ENCODE assay signal across 20 cellular contexts in genomic region chr3:37491343-37491742, GRCh38. TPM values are rescaled to one million over a fixed set of nuclear protein-coding genes. Genes with fewer than 3 reads are reported as not detected.
A peak's percentile ranks its signal among the peaks of the same experiment; 100 is the strongest.
DNase-seq lines count a peak whose midpoint lies in the region; ATAC-seq and TF ChIP-seq lines count a peak whose summit lies in the region.
"Had no signal": no experiment of that assay in that cellular context is flagged by ENCODE, and none has a peak within 500 bp of the region (broad histone marks: within the 10 kb centered on the region; RNA-seq: fewer than 3 reads in every experiment).

No MANE protein-coding gene starts in this region.

- H3K27ac ChIP-seq in mesendoderm (ENCODE audit: low read depth, low read length) (no peak overlapping the region), A673 (ENCODE audit: low read depth, low read length, poor library complexity, severe bottlenecking) (no peak overlapping the region)
- H3K27ac ChIP-seq: PC-9 had no signal

- no peak overlapping the region for H3K4ac ChIP-seq in mesendoderm (ENCODE audit: low read depth, low read length)

- H3K56ac ChIP-seq in mesendoderm (ENCODE audit: low read length): no peak overlapping the region

- intact Hi-C loops in A673 (cut with micrococcal nuclease; ENCODE audit: unreplicated experiment): no loop called here

- H3K4me1 ChIP-seq in mesendoderm (ENCODE audit: control insufficient read depth, low read depth, low read length) (no peaks in the 10 kb centered on the region), A673 (ENCODE audit: insufficient read depth, low read length, poor library complexity, severe bottlenecking) (peaks cover 13% of the 10 kb centered on the region)

- peaks cover 44% of the 10 kb centered on the region for H3K4me1 Mint-ChIP-seq in endothelial cell (ENCODE audit: unreplicated experiment)

- H2BK15ac ChIP-seq in mesendoderm (replicated peaks; ENCODE audit: low read depth): no peak overlapping the region

- BruUV-seq in A673 (replicated peaks; lab: Mats Ljungman, UMichigan): no TSS peak

- CTCF ChIA-PET in A673 (lab: Charles Lee): interaction anchor here (0.6 kb wide), 1 partner anchor 56 kb away, joined by 3 read pairs; no protein-coding TSS in a partner anchor

- no peak overlapping the region for H3K9ac ChIP-seq in mesendoderm (ENCODE audit: low read length)
- H3K9ac ChIP-seq: SK-N-SH had no signal

- TF ChIP-seq CTCF in endothelial cell (IDR thresholded peaks at IDR 0.05; ENCODE audit: unreplicated experiment): no peak
- TF ChIP-seq CTCF in A673 (conservative IDR thresholded peaks at IDR 0.05; ENCODE audit: low read depth, low read length): no peak

- peak overlapping the region; percentile 61 for H3K27ac Mint-ChIP-seq in endothelial cell (ENCODE audit: unreplicated experiment)

- no peak overlapping the region for H3K23ac ChIP-seq in mesendoderm (ENCODE audit: low read length)

- no peak overlapping the region for H3K4me2 ChIP-seq in mesendoderm (ENCODE audit: low read length)
- H3K4me2 ChIP-seq: PC-9, SK-N-SH had no signal

- H3K27me3 Mint-ChIP-seq in endothelial cell (ENCODE audit: unreplicated experiment): peaks cover 1% of the 10 kb centered on the region

- H2BK5ac ChIP-seq in mesendoderm (ENCODE audit: low read length): no peak overlapping the region

- no peak overlapping the region for H4K5ac ChIP-seq in mesendoderm (ENCODE audit: low read length)

- H2BK120ac ChIP-seq in mesendoderm (ENCODE audit: low read depth, low read length): no peak overlapping the region

- no peaks in the 10 kb centered on the region for H3K79me1 ChIP-seq in mesendoderm (ENCODE audit: low read length)

- no peak overlapping the region for H2AK5ac ChIP-seq in mesendoderm (ENCODE audit: low read length)

- no peak overlapping the region for H3K18ac ChIP-seq in mesendoderm (ENCODE audit: low read length)

- ATAC-seq in SK-N-SH treated with all-trans-retinoic acid at 6 μM for 48 hours (no peak), HG02571 (IDR thresholded peaks at IDR 0.05; ENCODE audit: unreplicated experiment) (no peak)

- H3K9me3 Mint-ChIP-seq in endothelial cell (ENCODE audit: unreplicated experiment): no peaks in the 10 kb centered on the region

- H3K36me3 ChIP-seq in H7 (replicated peaks; ENCODE audit: control insufficient read depth, insufficient read depth, low read length): no peaks in the 10 kb centered on the region
- no peaks in the 10 kb centered on the region for H3K36me3 ChIP-seq in mesendoderm (ENCODE audit: control insufficient read depth, insufficient read depth, low read length)
- no peaks in the 10 kb centered on the region for H3K36me3 ChIP-seq in A673 (ENCODE audit: insufficient read depth, low read length, poor library complexity, severe bottlenecking)

- no CpG with 5 or more reads among the region's 2 CpGs for WGBS in mesendoderm (ENCODE audit: extremely low coverage, insufficient coverage, low lambda C conversion rate)

- no peaks in the 10 kb centered on the region for H3K27me3 ChIP-seq in H7 (ENCODE audit: control insufficient read depth, insufficient read depth, low read length)
- no peaks in the 10 kb centered on the region for H3K27me3 ChIP-seq in mesendoderm (ENCODE audit: insufficient read depth, low read length, poor library complexity)
- no peaks in the 10 kb centered on the region for H3K27me3 ChIP-seq in A673 (replicated peaks; ENCODE audit: insufficient read depth, low read depth, low read length, poor library complexity)

- no peak overlapping the region for H4K8ac ChIP-seq in mesendoderm (ENCODE audit: low read depth, low read length)

- H3K9me3 ChIP-seq in A673 (ENCODE audit: low read depth, low read length, poor library complexity, severe bottlenecking): no peaks in the 10 kb centered on the region
- H3K9me3 ChIP-seq: SK-N-SH had no signal

- POLR2A ChIA-PET in A673 (lab: Charles Lee; ENCODE audit: low non-redundant PET): no interaction called here

- peak; percentile 39 for DNase-seq in H7
- DNase-seq in NCI-H146 treated with DMSO at 0.1 percent for 48 hours (lab: John Stamatoyannopoulos, UW; ENCODE audit: unreplicated experiment): peak; percentile 8
- DNase-seq in endothelial cell (ENCODE audit: low spot score): no peak
- DNase-seq in mesendoderm: peak; percentile 26
- no peak for DNase-seq in activated CD4-positive, CD25-positive, alpha-beta regulatory T cell (lab: John Stamatoyannopoulos, UW)
- no peak for DNase-seq in A673 (ENCODE audit: low spot score)
- DNase-seq: C1 segment of cervical spinal cord, DMS153, EL, HCEC 1CT, IMR-90, MV-4-11, NCI-H1436 treated with DMSO at 0.1 percent for 48 hours, NCI-H345, NCI-H748 treated with DMSO at 0.1 percent for 48 hours, PC-9, SK-N-SH had no signal

- no peak overlapping the region for H3K4me3 ChIP-seq in H7 (ENCODE audit: insufficient read depth, low read depth, low read length)
- no peak overlapping the region for H3K4me3 ChIP-seq in mesendoderm (ENCODE audit: low read length)
- no peak overlapping the region for H3K4me3 ChIP-seq in A673 (ENCODE audit: low read depth, low read length, poor library complexity, severe bottlenecking)
- H3K4me3 ChIP-seq: PC-9 had no signal

- H3K4me3 Mint-ChIP-seq in endothelial cell (ENCODE audit: unreplicated experiment): peak overlapping the region; percentile 32

- H3K36me3 Mint-ChIP-seq in endothelial cell (ENCODE audit: low read depth, unreplicated experiment): peaks cover 63% of the 10 kb centered on the region

- H3K79me2 ChIP-seq in mesendoderm (ENCODE audit: control insufficient read depth, insufficient read depth, low read length): no peaks in the 10 kb centered on the region

TF ChIP-seq in SK-N-SH treated with all-trans-retinoic acid at 6 μM for 48 hours, 23 proteins besides CTCF, POLR2A, EP300 and RAD21:
- TF ChIP-seq ZFP3 (CRISPR knock-in tag; IDR thresholded peaks at IDR 0.05) (no peak), BACH2 (CRISPR knock-in tag; IDR thresholded peaks at IDR 0.05; ENCODE audit: borderline replicate concordance) (no peak), TOX (CRISPR knock-in tag; IDR thresholded peaks at IDR 0.05; ENCODE audit: borderline replicate concordance) (no peak), ARNTL (CRISPR knock-in tag; IDR thresholded peaks at IDR 0.05; ENCODE audit: borderline replicate concordance, low read depth) (no peak), ZC3H10 (CRISPR knock-in tag; IDR thresholded peaks at IDR 0.05) (no peak), ISL1 (CRISPR knock-in tag; IDR thresholded peaks at IDR 0.05) (no peak), GLIS3 (CRISPR knock-in tag; IDR thresholded peaks at IDR 0.05) (no peak), ESRRG (CRISPR knock-in tag; IDR thresholded peaks at IDR 0.05) (no peak), ZFP30 (CRISPR knock-in tag; IDR thresholded peaks at IDR 0.05) (no peak), ZNF70 (CRISPR knock-in tag; IDR thresholded peaks at IDR 0.05) (no peak), CREB5 (CRISPR knock-in tag; IDR thresholded peaks at IDR 0.05; ENCODE audit: low read depth) (no peak), ZNF565 (CRISPR knock-in tag; conservative IDR thresholded peaks at IDR 0.05; ENCODE audit: low read depth) (no peak), SNAI2 (CRISPR knock-in tag; IDR thresholded peaks at IDR 0.05) (no peak), TCF4 (CRISPR knock-in tag; IDR thresholded peaks at IDR 0.05; ENCODE audit: borderline replicate concordance) (no peak)
- TF ChIP-seq, protein P1, sequence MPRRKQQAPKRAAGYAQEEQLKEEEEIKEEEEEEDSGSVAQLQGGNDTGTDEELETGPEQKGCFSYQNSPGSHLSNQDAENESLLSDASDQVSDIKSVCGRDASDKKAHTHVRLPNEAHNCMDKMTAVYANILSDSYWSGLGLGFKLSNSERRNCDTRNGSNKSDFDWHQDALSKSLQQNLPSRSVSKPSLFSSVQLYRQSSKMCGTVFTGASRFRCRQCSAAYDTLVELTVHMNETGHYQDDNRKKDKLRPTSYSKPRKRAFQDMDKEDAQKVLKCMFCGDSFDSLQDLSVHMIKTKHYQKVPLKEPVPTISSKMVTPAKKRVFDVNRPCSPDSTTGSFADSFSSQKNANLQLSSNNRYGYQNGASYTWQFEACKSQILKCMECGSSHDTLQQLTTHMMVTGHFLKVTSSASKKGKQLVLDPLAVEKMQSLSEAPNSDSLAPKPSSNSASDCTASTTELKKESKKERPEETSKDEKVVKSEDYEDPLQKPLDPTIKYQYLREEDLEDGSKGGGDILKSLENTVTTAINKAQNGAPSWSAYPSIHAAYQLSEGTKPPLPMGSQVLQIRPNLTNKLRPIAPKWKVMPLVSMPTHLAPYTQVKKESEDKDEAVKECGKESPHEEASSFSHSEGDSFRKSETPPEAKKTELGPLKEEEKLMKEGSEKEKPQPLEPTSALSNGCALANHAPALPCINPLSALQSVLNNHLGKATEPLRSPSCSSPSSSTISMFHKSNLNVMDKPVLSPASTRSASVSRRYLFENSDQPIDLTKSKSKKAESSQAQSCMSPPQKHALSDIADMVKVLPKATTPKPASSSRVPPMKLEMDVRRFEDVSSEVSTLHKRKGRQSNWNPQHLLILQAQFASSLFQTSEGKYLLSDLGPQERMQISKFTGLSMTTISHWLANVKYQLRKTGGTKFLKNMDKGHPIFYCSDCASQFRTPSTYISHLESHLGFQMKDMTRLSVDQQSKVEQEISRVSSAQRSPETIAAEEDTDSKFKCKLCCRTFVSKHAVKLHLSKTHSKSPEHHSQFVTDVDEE (CRISPR knock-in tag; IDR thresholded peaks at IDR 0.05): no peak
TF ChIP-seq in SK-N-SH treated with all-trans-retinoic acid at 6 μM for 48 hours: peak in this region for 0.

RNA-seq across cellular contexts. Expression of gene ITGA9, which starts 39.4 kb away (rescaled TPM):
- 4.3 and 8.3 TPM in 2 replicates for total RNA-seq in H7 (2014; rRNA removed; shearing (Covaris generic))
- total RNA-seq in endothelial cell (ENCODE audit: unreplicated experiment) (212 TPM), A673 (2021) (0.77 and 1.7 TPM in 2 replicates)
- polyA plus RNA-seq in mesendoderm (2013, experiment 1 of 2): 7.7 TPM
- 7.4 TPM for polyA plus RNA-seq in mesendoderm (2013, experiment 2 of 2)
- total RNA-seq: LHCN-M2, PC-9 had no signal
- polyA plus RNA-seq: IMR-90 had no signal

Comparison
In these comparisons a context has a peak if more than half of its experiments do, and no peak if none do; other contexts are left out.
1. DNase-seq: peak in H7 (single experiment), NCI-H146 treated with DMSO at 0.1 percent for 48 hours (single experiment) and mesendoderm (single experiment); none in endothelial cell (single experiment), activated CD4-positive, CD25-positive, alpha-beta regulatory T cell (0 of 4) and A673 (single experiment).
2. RNA of gene ITGA9, which starts 39.4 kb away (total RNA-seq): 212 TPM in endothelial cell (single experiment); 4.3 to 8.3 TPM in H7 and 0.77 to 1.7 TPM in A673; every median in the first group is over 10 times any median in the second.